In the genomic region with DNA sequence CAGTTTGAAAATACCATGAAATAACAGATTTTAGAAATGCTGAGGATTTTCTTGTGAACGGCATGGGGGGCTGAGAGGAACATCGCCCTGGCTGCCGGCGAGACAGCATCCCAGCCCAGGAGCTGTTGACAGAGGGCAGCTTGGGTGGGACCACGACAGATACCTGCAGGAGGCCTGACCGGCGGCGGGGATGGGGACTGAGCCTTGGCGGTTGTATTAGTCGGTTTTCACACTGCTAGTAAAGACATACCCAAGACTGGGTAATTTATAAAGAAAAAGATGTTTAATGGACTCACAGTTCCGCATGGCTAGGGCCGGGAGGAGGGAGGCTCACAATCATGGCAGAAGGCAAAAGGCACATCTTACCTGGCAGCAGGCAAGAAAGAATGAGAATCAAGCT, we compare ENCODE assay signal across 37 cellular contexts.
"Had no signal": no experiment of that assay in that cellular context is flagged by ENCODE, and none has a peak within 500 bp of the region (broad histone marks: within the 10 kb centered on the region; RNA-seq: fewer than 3 reads in every experiment).

No MANE protein-coding gene starts in this region.

- H3K36me3 ChIP-seq: MG63, Peyer's patch, SJSA1, WERI-Rb-1 had no signal

- H3K9me3 Mint-ChIP-seq: activated CD4-positive, alpha-beta memory T cell treated with anti-CD3 and anti-CD28 coated beads, Interleukin-2, amount 10 ng/mL, durations not matched to agents 7 days and 5 days; activated naive CD4-positive, alpha-beta T cell treated with anti-CD3 and anti-CD28 coated beads, Interleukin-2, amount 10 ng/mL, durations not matched to agents 7 days and 5 days; activated naive CD8-positive, alpha-beta T cell treated with anti-CD3 and anti-CD28 coated beads, Interleukin-2, amount 50 U/mL, for 24 hours; activated T-helper 2 cell treated with anti-CD3 and anti-CD28 coated beads, Interferon-gamma antibody, Interleukin-2, Interleukin-4, amounts not matched to agents 10 μg/mL and 5 μg/mL and 100 μg/mL, durations not matched to agents 14 hours and 24 hours and 36 hours; IgD-negative memory B cell; T-cell had no signal

- H3K27ac ChIP-seq: Peyer's patch, SJSA1, WERI-Rb-1 had no signal

- H3K4me2 ChIP-seq: SK-N-SH had no signal

- H3K27me3 ChIP-seq: Peyer's patch, SJSA1 had no signal

- ATAC-seq: activated CD8-positive, alpha-beta memory T cell treated with anti-CD3 and anti-CD28 coated beads, Interleukin-2, amount 10 ng/mL, durations not matched to agents 7 days and 5 days; activated naive CD8-positive, alpha-beta T cell treated with anti-CD3 and anti-CD28 coated beads, Interleukin-2, amount 50 U/mL, for 24 hours; PC-3; T-cell; T-helper 17 cell had no signal

- H3K27ac Mint-ChIP-seq: activated CD4-positive, alpha-beta memory T cell treated with anti-CD3 and anti-CD28 coated beads, Interleukin-2, amount 10 ng/mL, durations not matched to agents 7 days and 5 days; activated CD8-positive, alpha-beta memory T cell treated with anti-CD3 and anti-CD28 coated beads, Interleukin-2, amount 10 ng/mL, durations not matched to agents 7 days and 5 days; activated naive CD4-positive, alpha-beta T cell treated with anti-CD3 and anti-CD28 coated beads, Interleukin-2, amount 10 ng/mL, durations not matched to agents 7 days and 5 days; activated naive CD8-positive, alpha-beta T cell; activated naive CD8-positive, alpha-beta T cell treated with anti-CD3 and anti-CD28 coated beads, Interleukin-2, amount 50 U/mL, for 24 hours; activated T-helper 2 cell treated with anti-CD3 and anti-CD28 coated beads, Interferon-gamma antibody, Interleukin-2, Interleukin-4, amounts not matched to agents 10 μg/mL and 5 μg/mL and 100 μg/mL, durations not matched to agents 14 hours and 24 hours and 36 hours; brain; IgD-negative memory B cell; T-cell; T-helper 17 cell had no signal

- H3K9me3 ChIP-seq: MG63, Peyer's patch, SJSA1, SK-N-SH had no signal

- H3K4me3 Mint-ChIP-seq: activated CD4-positive, alpha-beta memory T cell treated with anti-CD3 and anti-CD28 coated beads, Interleukin-2, amount 10 ng/mL, durations not matched to agents 7 days and 5 days; activated CD8-positive, alpha-beta memory T cell treated with anti-CD3 and anti-CD28 coated beads, Interleukin-2, amount 10 ng/mL, durations not matched to agents 7 days and 5 days; activated naive CD4-positive, alpha-beta T cell treated with anti-CD3 and anti-CD28 coated beads, Interleukin-2, amount 10 ng/mL, durations not matched to agents 7 days and 5 days; activated naive CD8-positive, alpha-beta T cell; activated naive CD8-positive, alpha-beta T cell treated with anti-CD3 and anti-CD28 coated beads, Interleukin-2, amount 50 U/mL, for 24 hours; brain; IgD-negative memory B cell; T-cell; T-helper 17 cell had no signal

- DNase-seq: activated CD4-positive, alpha-beta memory T cell treated with anti-CD3 and anti-CD28 coated beads, Interleukin-2, amount 10 ng/mL, durations not matched to agents 7 days and 5 days; activated CD4-positive, alpha-beta T cell treated with anti-CD3 and anti-CD28 coated beads for 1 hour; activated CD4-positive, alpha-beta T cell treated with anti-CD3 and anti-CD28 coated beads for 48 hours; activated CD4-positive, CD25-positive, alpha-beta regulatory T cell; activated CD8-positive, alpha-beta memory T cell treated with anti-CD3 and anti-CD28 coated beads for 24 hours; activated CD8-positive, alpha-beta memory T cell treated with anti-CD3 and anti-CD28 coated beads, Interleukin-2, amount 10 ng/mL, durations not matched to agents 7 days and 5 days; activated CD8-positive, alpha-beta memory T cell treated with anti-CD3 and anti-CD28 coated beads, Interleukin-2, amount 50 U/mL, for 48 hours; activated naive CD4-positive, alpha-beta T cell treated with anti-CD3 and anti-CD28 coated beads, Interleukin-2, amount 10 ng/mL, durations not matched to agents 7 days and 5 days; activated naive CD8-positive, alpha-beta T cell treated with anti-CD3 and anti-CD28 coated beads, Interleukin-2, amount 50 U/mL, for 24 hours; anterior cingulate cortex; Karpas-422; KBM-7; MG63; NCI-H1048; NCI-H1105 treated with DMSO at 0.1 percent for 48 hours; NCI-H1436; NCI-H1694; NCI-H2029; NCI-H2171; NCI-H510A; NCI-H526; NCI-H748 treated with DMSO at 0.1 percent for 48 hours; NK-92 treated with Interleukin-12 subunit alpha and Interleukin-12 subunit beta, amount 100 ng/mL, for 24 hours; PC-3; RPMI8226; SHP77 treated with DMSO at 0.1 percent for 48 hours; SK-N-SH; T-cell; T-helper 17 cell; T1000; WERI-Rb-1 had no signal

- H3K9ac ChIP-seq: SK-N-SH had no signal

- H3K4me3 ChIP-seq: MG63, Peyer's patch, SJSA1 had no signal

- H3K36me3 Mint-ChIP-seq: activated CD8-positive, alpha-beta memory T cell treated with anti-CD3 and anti-CD28 coated beads, Interleukin-2, amount 10 ng/mL, durations not matched to agents 7 days and 5 days; activated naive CD4-positive, alpha-beta T cell treated with anti-CD3 and anti-CD28 coated beads, Interleukin-2, amount 10 ng/mL, durations not matched to agents 7 days and 5 days; activated naive CD8-positive, alpha-beta T cell; brain; T-cell had no signal

- H3K4me1 Mint-ChIP-seq: activated CD4-positive, alpha-beta memory T cell treated with anti-CD3 and anti-CD28 coated beads, Interleukin-2, amount 10 ng/mL, durations not matched to agents 7 days and 5 days; activated CD8-positive, alpha-beta memory T cell treated with anti-CD3 and anti-CD28 coated beads, Interleukin-2, amount 10 ng/mL, durations not matched to agents 7 days and 5 days; activated naive CD8-positive, alpha-beta T cell treated with anti-CD3 and anti-CD28 coated beads, Interleukin-2, amount 50 U/mL, for 24 hours; IgD-negative memory B cell had no signal
